Comparison of ENCODE assay signal across 1 cellular context in genomic region chr19:18995804-18996241, GRCh38.
TF ChIP-seq lines count a peak whose summit lies in the region.

No MANE protein-coding gene starts in this region.

TF ChIP-seq in HEK293, 187 proteins besides CTCF, POLR2A, EP300 and RAD21 (continued from another document):
- no peak for TF ChIP-seq ZNF704 (tag by site-specific recombination; IDR thresholded peaks at IDR 0.05)
- no peak for TF ChIP-seq OSR2 (tag by site-specific recombination; IDR thresholded peaks at IDR 0.05)
- TF ChIP-seq ZSCAN23 (tag by site-specific recombination; IDR thresholded peaks at IDR 0.05): no peak
- TF ChIP-seq EGR2 (tag by site-specific recombination; IDR thresholded peaks at IDR 0.05; ENCODE audit: low read depth): peak; percentile 73
- no peak for TF ChIP-seq ZNF239 (tag by site-specific recombination; IDR thresholded peaks at IDR 0.05)
